10 cellular contexts compared by ENCODE assay signal in the genomic region with DNA sequence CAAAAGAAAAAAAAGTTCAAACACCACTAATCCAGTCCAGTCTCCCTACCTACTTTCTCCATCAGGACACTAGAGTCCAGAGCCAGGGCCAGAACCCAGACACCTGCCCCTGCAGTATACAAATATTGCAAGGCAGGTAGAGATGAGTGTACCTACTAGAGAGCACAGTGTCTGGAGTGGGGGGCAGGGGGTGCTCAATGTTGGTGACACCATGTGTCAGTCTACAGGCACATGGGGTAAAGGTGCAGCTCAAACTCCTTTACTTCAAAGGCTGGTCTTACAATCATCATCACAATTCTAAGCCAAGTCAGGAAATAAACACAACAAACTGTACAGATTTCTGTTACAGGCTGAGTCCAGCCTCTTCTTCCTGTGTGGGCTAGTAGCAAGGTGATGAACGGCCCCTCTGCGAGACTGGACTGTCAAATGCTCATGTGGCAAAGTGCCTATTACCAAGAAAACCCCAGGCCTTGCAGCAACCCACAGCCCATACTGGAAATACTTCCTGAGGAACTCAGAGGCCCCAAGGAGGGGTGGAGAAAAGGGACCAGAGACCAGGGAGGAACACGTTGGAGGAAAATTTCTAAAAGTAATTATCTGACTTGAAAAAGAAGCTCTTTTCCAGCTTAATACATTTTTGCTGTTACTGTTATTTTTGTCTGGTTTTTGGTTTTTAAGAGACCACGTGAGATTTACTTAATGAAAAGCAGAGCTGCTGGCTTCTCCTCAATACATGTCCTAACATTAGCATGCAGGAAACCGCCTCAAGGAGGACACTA. TPM values are rescaled to one million over a fixed set of nuclear protein-coding genes. Genes with fewer than 3 reads are reported as not detected.
A peak's percentile ranks its signal among the peaks of the same experiment; 100 is the strongest.
DNase-seq lines count a peak whose midpoint lies in the region; TF ChIP-seq lines count a peak whose summit lies in the region.
"Had no signal": no experiment of that assay in that cellular context is flagged by ENCODE, and none has a peak within 500 bp of the region (broad histone marks: within the 10 kb centered on the region; RNA-seq: fewer than 3 reads in every experiment).

No MANE protein-coding gene starts in this region.

- no peak for TF ChIP-seq CTCF in hepatocyte (IDR thresholded peaks at IDR 0.05; ENCODE audit: poor library complexity)
- TF ChIP-seq CTCF in transverse colon (IDR thresholded peaks at IDR 0.05) = no peak
- no peak for TF ChIP-seq CTCF in ovary (IDR thresholded peaks at IDR 0.05)
- TF ChIP-seq CTCF in GM13977 (IDR thresholded peaks at IDR 0.05; ENCODE audit: extremely low read depth, insufficient read depth, missing control alignments) = no peak

- H3K4me2 ChIP-seq in hepatocyte = peak overlapping the region; percentile 58

- peaks cover 55% of the 10 kb centered on the region for H3K79me2 ChIP-seq in hepatocyte

- TF ChIP-seq EP300 in transverse colon (IDR thresholded peaks at IDR 0.05; ENCODE audit: low read depth) (no peak), ovary (IDR thresholded peaks at IDR 0.05) (no peak)

- 45% methylated on average over 5 of the region's 5 CpGs for WGBS in hepatocyte (ENCODE audit: low lambda C conversion rate, missing lambda C conversion rate)
- WGBS in transverse colon (ENCODE audit: low coverage in 1 of 2), 2 donors = 45 to 63% methylated on average over 3 to 5 of the region's 5 CpGs
- 3 to 12% (median 11%) methylated on average over 5 of the region's 5 CpGs for WGBS in ovary, 3 donors

- no peaks in the 10 kb centered on the region for H3K27me3 Mint-ChIP-seq in activated naive CD4-positive, alpha-beta T cell treated with anti-CD3 and anti-CD28 coated beads for 36 hours (ENCODE audit: low read depth)
- no peaks in the 10 kb centered on the region for H3K27me3 Mint-ChIP-seq in activated naive CD8-positive, alpha-beta T cell treated with anti-CD3 and anti-CD28 coated beads for 36 hours

- no peaks in the 10 kb centered on the region for H4K20me1 ChIP-seq in hepatocyte (ENCODE audit: insufficient read depth, poor library complexity, severe bottlenecking)

- no peaks in the 10 kb centered on the region for H3K27me3 ChIP-seq in hepatocyte
- no peaks in the 10 kb centered on the region for H3K27me3 ChIP-seq in transverse colon
- no peaks in the 10 kb centered on the region for H3K27me3 ChIP-seq in ovary

- H3K36me3 Mint-ChIP-seq in activated naive CD4-positive, alpha-beta T cell treated with anti-CD3 and anti-CD28 coated beads for 36 hours (ENCODE audit: low read depth) = peaks cover 22% of the 10 kb centered on the region
- peaks cover 48% of the 10 kb centered on the region for H3K36me3 Mint-ChIP-seq in activated naive CD8-positive, alpha-beta T cell treated with anti-CD3 and anti-CD28 coated beads for 36 hours

- intact Hi-C loops in activated naive CD4-positive, alpha-beta T cell treated with anti-CD3 and anti-CD28 coated beads for 36 hours (cut with micrococcal nuclease) = loop anchor here (1.0 kb wide), 1 partner anchor 14 kb away; no protein-coding TSS in a partner anchor
- intact Hi-C loops in transverse colon (cut with DNase I; ENCODE audit: low total_unique reads) (no loop called here), ovary (cut with DNase I) (no loop called here)

- H3K9me3 ChIP-seq in hepatocyte (ENCODE audit: low read depth) (no peaks in the 10 kb centered on the region), transverse colon (no peaks in the 10 kb centered on the region), ovary (no peaks in the 10 kb centered on the region)

- H3K9me2 ChIP-seq in hepatocyte (replicated peaks; ENCODE audit: insufficient read depth) = no peaks in the 10 kb centered on the region

- no peaks in the 10 kb centered on the region for H3K36me3 ChIP-seq in hepatocyte (replicated peaks; ENCODE audit: insufficient read depth, low read depth)
- H3K36me3 ChIP-seq in transverse colon = peaks cover 0 to 5% (median 2%) of the 10 kb centered on the region in 4 donors
- H3K36me3 ChIP-seq in ovary = no peaks in the 10 kb centered on the region

- no peak for TF ChIP-seq POLR2A in transverse colon (IDR thresholded peaks at IDR 0.05)
- no peak for TF ChIP-seq POLR2A in ovary (IDR thresholded peaks at IDR 0.05)

- H3K4me3 ChIP-seq in hepatocyte = no peak overlapping the region
- no peak overlapping the region for H3K4me3 ChIP-seq in transverse colon
- no peak overlapping the region for H3K4me3 ChIP-seq in ovary

- H3K4me1 ChIP-seq in hepatocyte (ENCODE audit: insufficient read depth) (peaks cover 78% of the 10 kb centered on the region), transverse colon (peaks cover 77 to 98% (median 87%) of the 10 kb centered on the region in 4 donors), ovary (ENCODE audit: insufficient read depth) (peaks cover 18% of the 10 kb centered on the region)

- H3K27ac ChIP-seq in hepatocyte (peak overlapping the region; percentile 88), transverse colon (peak overlapping the region; percentile 71 to 80 (median 72)), ovary (peak overlapping the region in 1 of 2 donors; percentile 19)

- H3K27ac Mint-ChIP-seq in activated naive CD4-positive, alpha-beta T cell treated with anti-CD3 and anti-CD28 coated beads for 36 hours = peak overlapping the region; percentile 14
- peak overlapping the region; percentile 97 for H3K27ac Mint-ChIP-seq in activated naive CD8-positive, alpha-beta T cell treated with anti-CD3 and anti-CD28 coated beads for 36 hours

- H3K4me3 Mint-ChIP-seq in activated naive CD4-positive, alpha-beta T cell treated with anti-CD3 and anti-CD28 coated beads for 36 hours = no peak overlapping the region
- no peak overlapping the region for H3K4me3 Mint-ChIP-seq in activated naive CD8-positive, alpha-beta T cell treated with anti-CD3 and anti-CD28 coated beads for 36 hours

- peak; percentile 43 for DNase-seq in activated naive CD4-positive, alpha-beta T cell treated with anti-CD3 and anti-CD28 coated beads for 36 hours
- no peak for DNase-seq in activated naive CD4-positive, alpha-beta T cell (lab: John Stamatoyannopoulos, UW)
- DNase-seq in activated naive CD8-positive, alpha-beta T cell treated with anti-CD3 and anti-CD28 coated beads for 36 hours = no peak
- peak; percentile 51 for DNase-seq in hepatocyte (ENCODE audit: low spot score)
- DNase-seq in transverse colon = peak; percentile 53
- no peak for DNase-seq in ovary
- DNase-seq in GM13977 (ENCODE audit: low spot score) = no peak
- DNase-seq in DMS 273 (lab: John Stamatoyannopoulos, UW; ENCODE audit: unreplicated experiment) = no peak
- DNase-seq: COR-L47 had no signal

- CTCF ChIA-PET in activated naive CD4-positive, alpha-beta T cell treated with anti-CD3 and anti-CD28 coated beads for 36 hours (lab: Charles Lee) = interaction anchor here (0.7 to 1.4 kb wide), 5 partner anchors 14 to 60 kb away, joined by 3 to 4 read pairs (median 3); no protein-coding TSS in a partner anchor

- in situ Hi-C loops in transverse colon (cut with MboI; ENCODE audit: low pct_ligation_motif_present in 1 of 4, low pct_unique_long_range_greater_than_20kb in 1 of 4, low sequenced_read_pairs in 3 of 4) (no loop called here), GM13977 (cut with MboI; ENCODE audit: low pct_unique_long_range_greater_than_20kb, low sequenced_read_pairs, unreplicated experiment) (no loop called here)

- no peaks in the 10 kb centered on the region for H3K9me3 Mint-ChIP-seq in activated naive CD4-positive, alpha-beta T cell treated with anti-CD3 and anti-CD28 coated beads for 36 hours
- no peaks in the 10 kb centered on the region for H3K9me3 Mint-ChIP-seq in activated naive CD8-positive, alpha-beta T cell treated with anti-CD3 and anti-CD28 coated beads for 36 hours

- H3K4me1 Mint-ChIP-seq in activated naive CD4-positive, alpha-beta T cell treated with anti-CD3 and anti-CD28 coated beads for 36 hours (ENCODE audit: low read depth) = peaks cover 78% of the 10 kb centered on the region
- H3K4me1 Mint-ChIP-seq in activated naive CD8-positive, alpha-beta T cell treated with anti-CD3 and anti-CD28 coated beads for 36 hours = peaks cover 95% of the 10 kb centered on the region

- H2AFZ ChIP-seq in hepatocyte = no peak overlapping the region

RNA-seq across cellular contexts. Expression of a gene that starts 29.7 kb away (rescaled TPM):
- total RNA-seq in activated naive CD4-positive, alpha-beta T cell treated with anti-CD3 and anti-CD28 coated beads for 36 hours = 10 to 100 TPM; 57.1 to 60.3 TPM
- total RNA-seq in activated naive CD8-positive, alpha-beta T cell treated with anti-CD3 and anti-CD28 coated beads for 36 hours = 10 to 100 TPM; 39.4 to 44.1 TPM
- 33.8 and 38.4 TPM in 2 replicates for total RNA-seq in hepatocyte
- 24.8 and 29.3 TPM in 2 replicates for polyA plus RNA-seq in hepatocyte
- 10 to 100 TPM; 40.4 to 62.6 (median 53.8) TPM for total RNA-seq in transverse colon
- total RNA-seq in ovary = 100 to 1,000 TPM in 4 of 7 donors, 10 to 100 TPM in 3; 42.3 to 146 (median 115) TPM
- polyA plus RNA-seq in ovary = 100 to 1,000 TPM in 1 of 2 donors, 10 to 100 TPM in 1; 53.3 to 122 TPM

RNA-seq across cellular contexts. Expression of a gene that starts 44.5 kb away (rescaled TPM):
- not detected for total RNA-seq in activated naive CD4-positive, alpha-beta T cell treated with anti-CD3 and anti-CD28 coated beads for 36 hours
- total RNA-seq in activated naive CD8-positive, alpha-beta T cell treated with anti-CD3 and anti-CD28 coated beads for 36 hours = not detected
- total RNA-seq in hepatocyte (not detected in 2 replicates), transverse colon (1 to 10 TPM in 3 of 4 donors, not detected in 1; 6.0 to 9.7 (median 9.3) TPM), ovary (not detected)
- polyA plus RNA-seq in hepatocyte (0.22 TPM in 1 of 2 replicates, not detected in the other), ovary (not detected)
- total RNA-seq: epithelial cell of proximal tubule had no signal

Comparison
In these comparisons a context has a peak if more than half of its experiments do, and no peak if none do; other contexts are left out.
1. DNase-seq: peak in activated naive CD4-positive, alpha-beta T cell treated with anti-CD3 and anti-CD28 coated beads for 36 hours (single experiment), hepatocyte (single experiment) and transverse colon (single experiment); none in activated naive CD4-positive, alpha-beta T cell (0 of 4), activated naive CD8-positive, alpha-beta T cell treated with anti-CD3 and anti-CD28 coated beads for 36 hours (single experiment), ovary (0 of 5), GM13977 (single experiment) and DMS 273 (single experiment).